Comparison of ENCODE assay signal across 12 cellular contexts in genomic region chr11:69588270-69588669, GRCh38. TPM values are rescaled to one million over a fixed set of nuclear protein-coding genes. Genes with fewer than 3 reads are reported as not detected.
DNase-seq lines count a peak whose midpoint lies in the region; ATAC-seq, FAIRE-seq and TF ChIP-seq lines count a peak whose summit lies in the region.
"Had no signal": no experiment of that assay in that cellular context is flagged by ENCODE, and none has a peak within 500 bp of the region (broad histone marks: within the 10 kb centered on the region; RNA-seq: fewer than 3 reads in every experiment).

No MANE protein-coding gene starts in this region.

- no peaks in the 10 kb centered on the region; a peak in 2 of 5 replicates for H3K4me1 ChIP-seq in K562 (replicated peaks in 1 of 2; ENCODE audit: control insufficient read depth in 2 of 2, insufficient read depth in 2 of 2, low read length in 2 of 2)

- peaks cover 4 to 11% of the 10 kb centered on the region in 2 experiments; a peak in 4 of 5 replicates for H3K27me3 ChIP-seq in K562 (ENCODE audit: control insufficient read depth in 2 of 2, insufficient read depth in 2 of 2, low read length in 2 of 2)

- H3K4me2 ChIP-seq in K562 (ENCODE audit: insufficient read depth, low read length) = no peak overlapping the region

- TF ChIP-seq POLR2A in K562 (conservative IDR thresholded peaks at IDR 0.05) = no peak

- no peaks in the 10 kb centered on the region for H3K4me1 Mint-ChIP-seq in mesothelial cell of epicardium

- no peak overlapping the region for H3K27ac ChIP-seq in K562 (ENCODE audit: extremely low read depth, low read depth, low read length)

- H3K9me3 ChIP-seq in K562 (replicated peaks; ENCODE audit: control insufficient read depth, insufficient read depth, low read depth, low read length) = no peaks in the 10 kb centered on the region

- peaks cover 8% of the 10 kb centered on the region for H3K9me3 Mint-ChIP-seq in mesothelial cell of epicardium

- H3K4me3 Mint-ChIP-seq in mesothelial cell of epicardium = no peak overlapping the region

- in situ Hi-C loops in K562 (cut with MboI) = no loop called here

- H3K36me3 ChIP-seq in K562 (ENCODE audit: control insufficient read depth, insufficient read depth, low read length) = no peaks in the 10 kb centered on the region

- H3K79me2 ChIP-seq in K562 (ENCODE audit: control insufficient read depth, insufficient read depth, low read length) = no peaks in the 10 kb centered on the region

- no peaks in the 10 kb centered on the region for H3K27me3 Mint-ChIP-seq in mesothelial cell of epicardium (ENCODE audit: low read depth)

- TF ChIP-seq RAD21 in K562 (CRISPR knock-in tag; conservative IDR thresholded peaks at IDR 0.05 in 1 of 2, IDR thresholded peaks at IDR 0.05 in 1 of 2) = no peak

- TF ChIP-seq CTCF in AG09309 (IDR thresholded peaks at IDR 0.05; ENCODE audit: control insufficient read depth, insufficient read depth, low read depth, low read length, missing control alignments) = peak; percentile 51
- peak in 2 of 3 experiments; percentile 23 to 32; a peak in 2 of 6 replicates for TF ChIP-seq CTCF in K562 (IDR thresholded peaks at IDR 0.05 in 2 of 3, conservative IDR thresholded peaks at IDR 0.05 in 1 of 3; ENCODE audit: insufficient read depth in 2 of 3, low read depth in 1 of 3, low read length in 3 of 3)
- no peak for TF ChIP-seq CTCF in mesothelial cell of epicardium (IDR thresholded peaks at IDR 0.05; ENCODE audit: unreplicated experiment)

- ATAC-seq in K562 (peak; percentile 77), GM18867 (IDR thresholded peaks at IDR 0.05; ENCODE audit: unreplicated experiment) (no peak)

- DNase-seq in AG09309 (ENCODE audit: low read depth) = peak; percentile 63
- DNase-seq in HT-29 (ENCODE audit: low spot score) = peak; percentile 66
- peak in 1 of 4 experiments; percentile 13 for DNase-seq in K562 (ENCODE audit: extremely low read depth in 1 of 4, low spot score in 3 of 4)
- peak; percentile 68 to 90 for DNase-seq in lung microvascular endothelial cell (ENCODE audit: low read depth in 2 of 2)
- no peak for DNase-seq in activated CD4-positive, alpha-beta T cell treated with anti-CD3 and anti-CD28 coated beads, Interleukin-2, amount 50 U/mL, for 48 hours
- no peak for DNase-seq in mesothelial cell of epicardium (ENCODE audit: low spot score in 2 of 2, unreplicated experiment in 2 of 2)
- DNase-seq in SK-N-DZ (ENCODE audit: low spot score) = no peak
- DNase-seq: activated T-cell treated with anti-CD3 and anti-CD28 coated beads, Interleukin-2, amount 50 U/mL, for 48 hours; cortex of kidney; DMS 273 treated with DMSO at 0.1 percent for 48 hours; NCI-H1105 treated with DMSO at 0.1 percent for 48 hours had no signal

- H2AFZ ChIP-seq in K562 (ENCODE audit: low read depth, low read length) = no peak overlapping the region

- TF ChIP-seq EP300 in K562 (IDR thresholded peaks at IDR 0.05; ENCODE audit: low read length) = no peak

- no peaks in the 10 kb centered on the region for H4K20me1 ChIP-seq in K562 (replicated peaks; ENCODE audit: control insufficient read depth, insufficient read depth, low read length)

- WGBS in K562 (ENCODE audit: insufficient coverage, low coverage, missing lambda C conversion rate) = 10% methylated on average over 5 of the region's 5 CpGs

- FAIRE-seq in K562 (lab: Jason Lieb, UNC) = peak; percentile 48

- no peaks in the 10 kb centered on the region for H3K9me1 ChIP-seq in K562 (ENCODE audit: control insufficient read depth, insufficient read depth, low read length)

- intact Hi-C loops in K562 (cut with micrococcal nuclease) = no loop called here

- CTCF ChIA-PET in K562 (lab: Yijun Ruan, JAX; ENCODE audit: low intra/inter-chr PET ratio) = no interaction called here

- no peak overlapping the region for H3K27ac Mint-ChIP-seq in mesothelial cell of epicardium

- BruUV-seq in K562 (replicated peaks; lab: Mats Ljungman, UMichigan) = no TSS peak

- H3K36me3 Mint-ChIP-seq in mesothelial cell of epicardium = no peaks in the 10 kb centered on the region

- POLR2A ChIA-PET in K562 (lab: Yijun Ruan, JAX) = no interaction called here

- H3K9ac ChIP-seq in K562 (ENCODE audit: insufficient read depth in 1 of 2, low read depth in 2 of 2, low read length in 2 of 2) = no peak overlapping the region

- no peak overlapping the region for H3K4me3 ChIP-seq in AG09309 (ENCODE audit: control insufficient read depth, low read depth, low read length)
- no peak overlapping the region for H3K4me3 ChIP-seq in K562

TF ChIP-seq in K562, 482 proteins besides CTCF, POLR2A, EP300 and RAD21 (continues in another document):
- no peak for TF ChIP-seq BDP1 (IDR thresholded peaks at IDR 0.05; ENCODE audit: insufficient read depth, insufficient read length)
- TF ChIP-seq TSHZ1 (CRISPR knock-in tag; IDR thresholded peaks at IDR 0.05) = no peak
- TF ChIP-seq PCBP2 (IDR thresholded peaks at IDR 0.05; ENCODE audit: low read depth, low read length, poor library complexity, severe bottlenecking) = no peak
- no peak for TF ChIP-seq NCOA6 (IDR thresholded peaks at IDR 0.05)
- TF ChIP-seq CTCFL (IDR thresholded peaks at IDR 0.05; ENCODE audit: borderline replicate concordance, insufficient read depth, low read depth, low read length, poor library complexity, severe bottlenecking) = no peak
- TF ChIP-seq KDM4B (IDR thresholded peaks at IDR 0.05; ENCODE audit: borderline replicate concordance in 2 of 2, low read depth in 1 of 2) = no peak
- no peak for TF ChIP-seq ERF (CRISPR knock-in tag; IDR thresholded peaks at IDR 0.05)
- TF ChIP-seq ZNF766 (CRISPR knock-in tag; conservative IDR thresholded peaks at IDR 0.05) = no peak
- TF ChIP-seq ZNF830 (CRISPR knock-in tag; IDR thresholded peaks at IDR 0.05) = no peak
- no peak for TF ChIP-seq ZNF12 (CRISPR knock-in tag; IDR thresholded peaks at IDR 0.05)
- TF ChIP-seq SRSF9 (IDR thresholded peaks at IDR 0.05; ENCODE audit: borderline replicate concordance, low read depth, low read length) = no peak

RNA-seq across cellular contexts. Expression of gene CCND1, which starts 52.7 kb away (rescaled TPM):
- 134 and 151 TPM in 2 replicates for total RNA-seq in HT-29 (2014; rRNA removed; shearing (Covaris generic))
- 9.3 and 33.6 TPM in 2 replicates for total RNA-seq in K562 (2011; cell fraction: chromatin; rRNA removed; ENCODE audit: low replicate concordance)
- total RNA-seq in K562 (2011; cell fraction: nucleolus; rRNA removed) = 22.5 and 33.2 TPM in 2 replicates
- total RNA-seq in K562 (2011; cell fraction: nucleoplasm; rRNA removed) = 11.1 and 13.8 TPM in 2 replicates
- 7.7 and 11.4 TPM in 2 replicates for total RNA-seq in K562 (2014; rRNA removed)
- 3.1 TPM in 2 replicates for total RNA-seq in K562 (2014; rRNA removed; fragmentation: Illumina TruSeq; extraction: Trizol)
- total RNA-seq in K562 (2015; rRNA removed; fragmentation: Illumina TruSeq; extraction: Trizol) = 2.2 and 3.8 TPM in 2 replicates
- total RNA-seq in K562 (2021) = 18.9 and 23.3 TPM in 2 replicates
- 16.7 and 19.7 TPM in 2 replicates for polyA plus RNA-seq in K562 (2011; rRNA removed)
- polyA plus RNA-seq in K562 (2011; cell fraction: cytosol; rRNA removed) = 16.2 and 30.6 TPM in 2 replicates
- 20.4 and 50.8 TPM in 2 replicates for polyA plus RNA-seq in K562 (2011; cell fraction: nucleus; rRNA removed)
- 6.0 and 6.3 TPM in 2 replicates for polyA plus RNA-seq in K562 (2012)
- polyA plus RNA-seq in K562 (2014; fragmentation: Illumina TruSeq; extraction: Trizol) = 3.0 and 6.5 TPM in 2 replicates
- polyA plus RNA-seq in K562 (2014; fragmentation: Nextera tagmentation; extraction: Ambion mirVana) = under 1 TPM; 0.04 to 0.13 TPM
- 6.4 and 7.5 TPM in 2 replicates for polyA plus RNA-seq in K562 (2014; rRNA removed)
- polyA minus RNA-seq in K562 (2011; rRNA and poly(A)+ RNA removed) = 10.3 and 15.0 TPM in 2 replicates
- 29.4 and 35.4 TPM in 2 replicates for polyA minus RNA-seq in K562 (2011; cell fraction: cytosol; rRNA and poly(A)+ RNA removed)
- 44.4 and 45.2 TPM in 2 replicates for polyA minus RNA-seq in K562 (2011; cell fraction: nucleus; rRNA and poly(A)+ RNA removed)
- 203 and 371 TPM in 2 replicates for total RNA-seq in lung microvascular endothelial cell
- total RNA-seq in mesothelial cell of epicardium = 215 to 224 TPM (median 217 TPM) in 3 replicates
- polyA plus RNA-seq in SK-N-DZ (2014; cell fraction: cytosol; rRNA removed) = 242 and 248 TPM in 2 replicates
- 196 and 220 TPM in 2 replicates for polyA plus RNA-seq in SK-N-DZ (2014; cell fraction: nucleus; rRNA removed)

Comparison
In these comparisons a context has a peak if more than half of its experiments do, and no peak if none do; other contexts are left out.
1. DNase-seq: peak in AG09309 (single experiment), HT-29 (single experiment) and lung microvascular endothelial cell (2 of 2); none in activated CD4-positive, alpha-beta T cell treated with anti-CD3 and anti-CD28 coated beads, Interleukin-2, amount 50 U/mL, for 48 hours (0 of 2), mesothelial cell of epicardium (0 of 2) and SK-N-DZ (single experiment).